Comparison of ENCODE assay signal across 9 cellular contexts in genomic region chr16:643050-643368, GRCh38. TPM values are rescaled to one million over a fixed set of nuclear protein-coding genes. Genes with fewer than 3 reads are reported as not detected.
DNase-seq lines count a peak whose midpoint lies in the region; ATAC-seq and TF ChIP-seq lines count a peak whose summit lies in the region.
"Had no signal": no experiment of that assay in that cellular context is flagged by ENCODE, and none has a peak within 500 bp of the region (broad histone marks: within the 10 kb centered on the region; RNA-seq: fewer than 3 reads in every experiment).

No MANE protein-coding gene starts in this region.

- no peaks in the 10 kb centered on the region for H3K27me3 ChIP-seq in adipocyte (replicated peaks; ENCODE audit: control insufficient read depth, insufficient read depth, low read length)
- H3K27me3 ChIP-seq in right lobe of liver: no peaks in the 10 kb centered on the region
- H3K27me3 ChIP-seq in thoracic aorta (replicated peaks; ENCODE audit: insufficient read depth): no peaks in the 10 kb centered on the region

- ATAC-seq in right lobe of liver (no peak), thoracic aorta (ENCODE audit: insufficient number of reproducible peaks, low FRiP score, low read depth) (no peak)

- peak overlapping the region; percentile 71 for H3K27ac Mint-ChIP-seq in activated T-cell treated with anti-CD3 and anti-CD28 coated beads, Interleukin-2, amount 50 U/mL, for 24 hours

- H3K9ac ChIP-seq in adipocyte (ENCODE audit: low read length): peak overlapping the region; percentile 96

- peak overlapping the region; percentile 83 for H3K4me3 Mint-ChIP-seq in activated T-cell treated with anti-CD3 and anti-CD28 coated beads, Interleukin-2, amount 50 U/mL, for 24 hours

- TF ChIP-seq CTCF in right lobe of liver (IDR thresholded peaks at IDR 0.05) (no peak), thoracic aorta (IDR thresholded peaks at IDR 0.05) (no peak)

- H3K4me1 ChIP-seq in adipocyte (ENCODE audit: control insufficient read depth, insufficient read depth, low read length) (peaks cover 28% of the 10 kb centered on the region), right lobe of liver (peaks cover 0 to 50% (median 14%) of the 10 kb centered on the region in 4 donors), thoracic aorta (ENCODE audit: control insufficient read depth in 1 of 2, low read depth in 2 of 2) (peaks cover 13 to 27% of the 10 kb centered on the region in 2 donors)

- no peak for TF ChIP-seq POLR2A in right lobe of liver (IDR thresholded peaks at IDR 0.05)

- no peak for DNase-seq in activated T-cell treated with anti-CD3 and anti-CD28 coated beads, Interleukin-2, amount 50 U/mL, for 24 hours
- DNase-seq in activated T-cell treated with anti-CD3 and anti-CD28 coated beads for 4 hours: no peak
- no peak for DNase-seq in adipocyte (ENCODE audit: low read depth)
- DNase-seq in right lobe of liver: no peak
- no peak for DNase-seq in thoracic aorta (ENCODE audit: low spot score)
- no peak for DNase-seq in T1000 (lab: John Stamatoyannopoulos, UW)
- DNase-seq in NCI-H1105 (lab: John Stamatoyannopoulos, UW): no peak
- no peak for DNase-seq in posterior cingulate gyrus
- DNase-seq: SIG-M5 had no signal

- WGBS in right lobe of liver (ENCODE audit: insufficient coverage, low coverage, low lambda C conversion rate, missing lambda C conversion rate): no CpG with 5 or more reads among the region's 13 CpGs

- peaks cover 34% of the 10 kb centered on the region for H3K36me3 Mint-ChIP-seq in activated T-cell treated with anti-CD3 and anti-CD28 coated beads, Interleukin-2, amount 50 U/mL, for 24 hours (ENCODE audit: low read depth)

- H3K27ac ChIP-seq in right lobe of liver (peak overlapping the region in 2 of 3 donors; percentile 80 to 92), thoracic aorta (peak overlapping the region in 1 of 2 donors; percentile 60)

- H3K4me1 Mint-ChIP-seq in activated T-cell treated with anti-CD3 and anti-CD28 coated beads, Interleukin-2, amount 50 U/mL, for 24 hours (ENCODE audit: low read depth): peaks cover 25% of the 10 kb centered on the region

- no peaks in the 10 kb centered on the region for H3K27me3 Mint-ChIP-seq in activated T-cell treated with anti-CD3 and anti-CD28 coated beads, Interleukin-2, amount 50 U/mL, for 24 hours

- H3K9me3 ChIP-seq in adipocyte (ENCODE audit: control insufficient read depth, low read length) (no peaks in the 10 kb centered on the region), right lobe of liver (no peaks in the 10 kb centered on the region), thoracic aorta (no peaks in the 10 kb centered on the region)

- H3K9me3 Mint-ChIP-seq in activated T-cell treated with anti-CD3 and anti-CD28 coated beads, Interleukin-2, amount 50 U/mL, for 24 hours: no peaks in the 10 kb centered on the region

- intact Hi-C loops in right lobe of liver (cut with DNase I): no loop called here
- intact Hi-C loops in posterior cingulate gyrus (cut with DNase I): no loop called here

- H3K4me3 ChIP-seq in adipocyte (ENCODE audit: low read length): peak overlapping the region; percentile 87
- peak overlapping the region; percentile 74 to 93 (median 91) for H3K4me3 ChIP-seq in right lobe of liver
- H3K4me3 ChIP-seq in thoracic aorta: peak overlapping the region; percentile 88

- H3K36me3 ChIP-seq in adipocyte (ENCODE audit: control insufficient read depth, insufficient read depth, low read length, severe bottlenecking) (no peaks in the 10 kb centered on the region), right lobe of liver (no peaks in the 10 kb centered on the region), thoracic aorta (no peaks in the 10 kb centered on the region)

RNA-seq across cellular contexts. Expression of gene MCRIP2, which starts 1.4 kb away (rescaled TPM):
- 100 to 1,000 TPM in 2 of 6 experiments, 10 to 100 TPM in 4; 48.8 to 130 (median 76.7) TPM for total RNA-seq in right lobe of liver
- 10 to 100 TPM; 12.2 to 42.2 TPM for total RNA-seq in thoracic aorta

RNA-seq across cellular contexts. Expression of gene WDR90, which starts 6.2 kb away (rescaled TPM):
- total RNA-seq in right lobe of liver (10 to 100 TPM in 4 of 6 experiments, 1 to 10 TPM in 2; 7.2 to 18.1 (median 11.8) TPM), thoracic aorta (10 to 100 TPM; 22.7 to 39.4 TPM)

RNA-seq across cellular contexts. Expression of gene METTL26, which starts 6.9 kb away (rescaled TPM):
- 100 to 1,000 TPM in 1 of 6 experiments, 10 to 100 TPM in 5; 22.7 to 126 (median 32.6) TPM for total RNA-seq in right lobe of liver
- total RNA-seq in thoracic aorta: 100 to 1,000 TPM in 1 of 2 donors, 10 to 100 TPM in 1; 83.4 to 217 TPM

RNA-seq across cellular contexts. Expression of gene WFIKKN1, which starts 12.2 kb away (rescaled TPM):
- total RNA-seq in right lobe of liver (under 1 TPM; 0.43 to 0.70 (median 0.56) TPM), thoracic aorta (1 to 10 TPM in 1 of 2 donors, under 1 TPM in 1; 0.92 to 1.2 TPM)

RNA-seq across cellular contexts. Expression of gene RHOT2, which starts 24.9 kb away (rescaled TPM):
- total RNA-seq in right lobe of liver: 10 to 100 TPM; 28.5 to 44.8 (median 40.3) TPM
- 10 to 100 TPM; 62.0 to 80.4 TPM for total RNA-seq in thoracic aorta
